Comparison of ENCODE assay signal across 1 cellular context in the genomic region with DNA sequence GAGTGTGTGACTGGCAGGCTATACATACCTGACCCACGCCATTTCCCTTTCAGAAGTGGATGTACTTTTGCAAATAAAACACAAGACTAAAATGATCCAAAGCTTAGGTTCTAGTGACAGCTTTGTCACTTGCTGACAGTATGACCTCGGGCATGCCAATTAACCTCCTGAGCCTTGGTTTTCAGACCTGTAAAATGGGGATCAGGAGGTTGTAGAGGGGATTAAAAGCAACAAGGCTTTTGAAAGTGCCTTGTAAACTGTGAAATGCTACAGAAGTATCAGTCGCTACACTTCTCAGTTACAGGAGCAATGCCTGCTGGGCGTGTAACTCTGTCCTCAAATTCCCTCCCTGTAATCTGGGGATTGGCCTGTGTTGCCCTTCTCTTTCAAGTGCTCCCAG.
TF ChIP-seq lines count a peak whose summit lies in the region.

No MANE protein-coding gene starts in this region.

TF ChIP-seq in K562, 482 proteins besides CTCF, POLR2A, EP300 and RAD21 (continued from another document):
- no peak for TF ChIP-seq HIVEP1 (CRISPR knock-in tag; IDR thresholded peaks at IDR 0.05)
- TF ChIP-seq ZNF511 (CRISPR knock-in tag; IDR thresholded peaks at IDR 0.05): no peak
- TF ChIP-seq ZNF12 (CRISPR knock-in tag; IDR thresholded peaks at IDR 0.05): no peak
- TF ChIP-seq FIP1L1 (IDR thresholded peaks at IDR 0.05; ENCODE audit: low read depth, low read length, poor library complexity, severe bottlenecking): no peak
- no peak for TF ChIP-seq POU5F1 (IDR thresholded peaks at IDR 0.05; ENCODE audit: borderline replicate concordance, low read depth, low read length, partially characterized antibody)
- no peak for TF ChIP-seq C11orf30 (IDR thresholded peaks at IDR 0.05; ENCODE audit: low read depth)
- TF ChIP-seq HNRNPUL1 (IDR thresholded peaks at IDR 0.05; ENCODE audit: low read length): no peak
- no peak for TF ChIP-seq YBX1 (IDR thresholded peaks at IDR 0.05)
- no peak for TF ChIP-seq RFX1 (IDR thresholded peaks at IDR 0.05)
- no peak for TF ChIP-seq NKRF (IDR thresholded peaks at IDR 0.05; ENCODE audit: borderline replicate concordance)
- TF ChIP-seq CHD1 (IDR thresholded peaks at IDR 0.05; ENCODE audit: low read length): peak; percentile 47
- no peak for TF ChIP-seq BRF1 (IDR thresholded peaks at IDR 0.05; ENCODE audit: borderline replicate concordance, extremely low read depth, insufficient read length)
- peak; percentile 85 for TF ChIP-seq BCOR (IDR thresholded peaks at IDR 0.05)
- TF ChIP-seq SIN3A (IDR thresholded peaks at IDR 0.05; ENCODE audit: borderline replicate concordance in 2 of 2, control insufficient read depth in 1 of 2, low read depth in 2 of 2, low read length in 2 of 2): no peak
- no peak for TF ChIP-seq SUPT5H (IDR thresholded peaks at IDR 0.05)
- TF ChIP-seq ZNF592 (IDR thresholded peaks at IDR 0.05): no peak
- no peak for TF ChIP-seq MXI1 (IDR thresholded peaks at IDR 0.05; ENCODE audit: low read depth, low read length)
- TF ChIP-seq SMARCB1 (IDR thresholded peaks at IDR 0.05; ENCODE audit: insufficient read length, low read depth): no peak
- no peak for TF ChIP-seq NCOR1 (IDR thresholded peaks at IDR 0.05)
- 0 out of 2 replicates have a peak, but pooled peaks have one; percentile 15 for TF ChIP-seq CTBP1 (IDR thresholded peaks at IDR 0.05; ENCODE audit: borderline replicate concordance)
- no peak for TF ChIP-seq SETDB1 (IDR thresholded peaks at IDR 0.05; ENCODE audit: low read length)
